1 cellular context compared by ENCODE assay signal in the genomic region with DNA sequence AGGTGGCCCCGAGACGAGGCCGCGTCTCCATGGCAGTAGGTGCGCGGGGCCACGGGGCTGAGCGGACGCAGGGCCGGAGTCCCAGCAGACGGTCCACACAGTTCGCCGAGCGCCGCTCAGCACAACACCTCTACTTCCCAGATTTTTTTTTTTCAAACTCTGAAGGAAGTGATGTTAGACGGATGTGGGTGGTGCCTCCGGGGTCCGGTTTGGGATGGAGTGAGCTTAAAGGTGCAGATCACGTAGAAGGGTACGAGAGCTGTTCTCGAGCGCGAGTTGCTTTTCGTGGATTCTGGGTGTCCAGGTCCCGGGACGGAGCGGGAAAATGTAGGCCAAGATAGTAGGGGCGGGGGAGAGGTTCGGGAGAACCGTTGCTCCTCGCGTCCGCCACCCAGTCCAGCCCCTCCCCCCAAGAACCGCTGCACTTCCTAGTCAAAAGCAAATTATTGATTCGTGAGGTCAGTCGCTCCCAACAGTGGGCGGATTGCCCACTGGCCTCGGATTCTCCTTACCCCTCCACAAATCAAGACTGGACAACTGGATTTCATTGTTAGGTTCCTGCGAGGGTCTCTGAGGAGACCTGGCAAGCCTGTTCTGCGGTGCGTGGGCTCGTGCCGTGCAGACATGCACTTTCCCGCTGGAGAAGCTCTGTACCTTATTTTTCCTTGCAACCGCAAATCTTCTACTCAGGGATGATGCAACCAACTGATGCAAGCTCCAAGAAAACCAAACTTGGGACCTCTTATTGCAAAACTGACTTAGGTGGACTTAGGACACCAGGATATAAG.
A peak's percentile ranks its signal among the peaks of the same experiment; 100 is the strongest.
TF ChIP-seq lines count a peak whose summit lies in the region.

Gene TXNDC12 (minus strand): TSS at position 126 of the 788 bp plus-strand sequence. CDS start 95 bp downstream, at position 31.

TF ChIP-seq in HepG2, 621 proteins besides CTCF, POLR2A, EP300 and RAD21 (continued from another document and continues in another):
- no peak for TF ChIP-seq RFX5 (IDR thresholded peaks at IDR 0.05; ENCODE audit: low read depth, low read length)
- TF ChIP-seq, protein P1, sequence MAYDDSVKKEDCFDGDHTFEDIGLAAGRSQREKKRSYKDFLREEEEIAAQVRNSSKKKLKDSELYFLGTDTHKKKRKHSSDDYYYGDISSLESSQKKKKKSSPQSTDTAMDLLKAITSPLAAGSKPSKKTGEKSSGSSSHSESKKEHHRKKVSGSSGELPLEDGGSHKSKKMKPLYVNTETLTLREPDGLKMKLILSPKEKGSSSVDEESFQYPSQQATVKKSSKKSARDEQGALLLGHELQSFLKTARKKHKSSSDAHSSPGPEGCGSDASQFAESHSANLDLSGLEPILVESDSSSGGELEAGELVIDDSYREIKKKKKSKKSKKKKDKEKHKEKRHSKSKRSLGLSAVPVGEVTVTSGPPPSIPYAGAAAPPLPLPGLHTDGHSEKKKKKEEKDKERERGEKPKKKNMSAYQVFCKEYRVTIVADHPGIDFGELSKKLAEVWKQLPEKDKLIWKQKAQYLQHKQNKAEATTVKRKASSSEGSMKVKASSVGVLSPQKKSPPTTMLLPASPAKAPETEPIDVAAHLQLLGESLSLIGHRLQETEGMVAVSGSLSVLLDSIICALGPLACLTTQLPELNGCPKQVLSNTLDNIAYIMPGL (CRISPR knock-in tag; IDR thresholded peaks at IDR 0.05; ENCODE audit: borderline replicate concordance in 1 of 2, low read depth in 1 of 2) = peak; percentile 61 to 80
- peak; percentile 82; the same call in 1 of the 2 replicates for TF ChIP-seq ZNF337 (CRISPR knock-in tag; IDR thresholded peaks at IDR 0.05; ENCODE audit: borderline replicate concordance, low read depth)
- no peak for TF ChIP-seq ZNF674 (CRISPR knock-in tag; IDR thresholded peaks at IDR 0.05; ENCODE audit: low read depth)
- peak; percentile 22; the same call in 1 of the 2 replicates for TF ChIP-seq FOSL2 (CRISPR knock-in tag; IDR thresholded peaks at IDR 0.05)
- no peak for TF ChIP-seq TAF15 (IDR thresholded peaks at IDR 0.05; ENCODE audit: low read depth, low read length, poor library complexity, severe bottlenecking)
- peak; percentile 17; the same call in 1 of the 2 replicates for TF ChIP-seq POGK (CRISPR knock-in tag; conservative IDR thresholded peaks at IDR 0.05)
- no peak for TF ChIP-seq TEAD2 (CRISPR knock-in tag; IDR thresholded peaks at IDR 0.05)
- TF ChIP-seq SNAPC4 (CRISPR knock-in tag; IDR thresholded peaks at IDR 0.05) = peak; percentile 27; the same call in 1 of the 2 replicates
- TF ChIP-seq ZNF503 (CRISPR knock-in tag; IDR thresholded peaks at IDR 0.05) = peak; percentile 39; the same call in 1 of the 2 replicates
- TF ChIP-seq, protein P2, sequence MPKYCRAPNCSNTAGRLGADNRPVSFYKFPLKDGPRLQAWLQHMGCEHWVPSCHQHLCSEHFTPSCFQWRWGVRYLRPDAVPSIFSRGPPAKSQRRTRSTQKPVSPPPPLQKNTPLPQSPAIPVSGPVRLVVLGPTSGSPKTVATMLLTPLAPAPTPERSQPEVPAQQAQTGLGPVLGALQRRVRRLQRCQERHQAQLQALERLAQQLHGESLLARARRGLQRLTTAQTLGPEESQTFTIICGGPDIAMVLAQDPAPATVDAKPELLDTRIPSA (CRISPR knock-in tag; IDR thresholded peaks at IDR 0.05; ENCODE audit: borderline replicate concordance) = no peak
- TF ChIP-seq MEIS1 (CRISPR knock-in tag; IDR thresholded peaks at IDR 0.05; ENCODE audit: borderline replicate concordance) = peak; percentile 49; the same call in 1 of the 2 replicates
- TF ChIP-seq ZNF550 (CRISPR knock-in tag; IDR thresholded peaks at IDR 0.05; ENCODE audit: borderline replicate concordance) = no peak
- TF ChIP-seq CHD4 (IDR thresholded peaks at IDR 0.05; ENCODE audit: borderline replicate concordance, low read length) = peak; percentile 11; the same call in 1 of the 2 replicates
- TF ChIP-seq CENPX (CRISPR knock-in tag; IDR thresholded peaks at IDR 0.05) = no peak
- peak; percentile 90 for TF ChIP-seq KMT2B (CRISPR knock-in tag; IDR thresholded peaks at IDR 0.05)
- no peak; the same call in 1 of the 2 replicates for TF ChIP-seq HIVEP1 (CRISPR knock-in tag; IDR thresholded peaks at IDR 0.05)
- TF ChIP-seq ZNF766 (CRISPR knock-in tag; IDR thresholded peaks at IDR 0.05; ENCODE audit: borderline replicate concordance) = no peak
- TF ChIP-seq, protein P3, sequence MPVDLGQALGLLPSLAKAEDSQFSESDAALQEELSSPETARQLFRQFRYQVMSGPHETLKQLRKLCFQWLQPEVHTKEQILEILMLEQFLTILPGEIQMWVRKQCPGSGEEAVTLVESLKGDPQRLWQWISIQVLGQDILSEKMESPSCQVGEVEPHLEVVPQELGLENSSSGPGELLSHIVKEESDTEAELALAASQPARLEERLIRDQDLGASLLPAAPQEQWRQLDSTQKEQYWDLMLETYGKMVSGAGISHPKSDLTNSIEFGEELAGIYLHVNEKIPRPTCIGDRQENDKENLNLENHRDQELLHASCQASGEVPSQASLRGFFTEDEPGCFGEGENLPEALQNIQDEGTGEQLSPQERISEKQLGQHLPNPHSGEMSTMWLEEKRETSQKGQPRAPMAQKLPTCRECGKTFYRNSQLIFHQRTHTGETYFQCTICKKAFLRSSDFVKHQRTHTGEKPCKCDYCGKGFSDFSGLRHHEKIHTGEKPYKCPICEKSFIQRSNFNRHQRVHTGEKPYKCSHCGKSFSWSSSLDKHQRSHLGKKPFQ (CRISPR knock-in tag; IDR thresholded peaks at IDR 0.05; ENCODE audit: insufficient replicate concordance) = peak; percentile 72
- TF ChIP-seq ZNF556 (CRISPR knock-in tag; IDR thresholded peaks at IDR 0.05; ENCODE audit: borderline replicate concordance) = peak; percentile 5; the same call in 1 of the 2 replicates
- TF ChIP-seq TIGD3 (CRISPR knock-in tag; IDR thresholded peaks at IDR 0.05; ENCODE audit: borderline replicate concordance) = no peak
- TF ChIP-seq, protein P4, sequence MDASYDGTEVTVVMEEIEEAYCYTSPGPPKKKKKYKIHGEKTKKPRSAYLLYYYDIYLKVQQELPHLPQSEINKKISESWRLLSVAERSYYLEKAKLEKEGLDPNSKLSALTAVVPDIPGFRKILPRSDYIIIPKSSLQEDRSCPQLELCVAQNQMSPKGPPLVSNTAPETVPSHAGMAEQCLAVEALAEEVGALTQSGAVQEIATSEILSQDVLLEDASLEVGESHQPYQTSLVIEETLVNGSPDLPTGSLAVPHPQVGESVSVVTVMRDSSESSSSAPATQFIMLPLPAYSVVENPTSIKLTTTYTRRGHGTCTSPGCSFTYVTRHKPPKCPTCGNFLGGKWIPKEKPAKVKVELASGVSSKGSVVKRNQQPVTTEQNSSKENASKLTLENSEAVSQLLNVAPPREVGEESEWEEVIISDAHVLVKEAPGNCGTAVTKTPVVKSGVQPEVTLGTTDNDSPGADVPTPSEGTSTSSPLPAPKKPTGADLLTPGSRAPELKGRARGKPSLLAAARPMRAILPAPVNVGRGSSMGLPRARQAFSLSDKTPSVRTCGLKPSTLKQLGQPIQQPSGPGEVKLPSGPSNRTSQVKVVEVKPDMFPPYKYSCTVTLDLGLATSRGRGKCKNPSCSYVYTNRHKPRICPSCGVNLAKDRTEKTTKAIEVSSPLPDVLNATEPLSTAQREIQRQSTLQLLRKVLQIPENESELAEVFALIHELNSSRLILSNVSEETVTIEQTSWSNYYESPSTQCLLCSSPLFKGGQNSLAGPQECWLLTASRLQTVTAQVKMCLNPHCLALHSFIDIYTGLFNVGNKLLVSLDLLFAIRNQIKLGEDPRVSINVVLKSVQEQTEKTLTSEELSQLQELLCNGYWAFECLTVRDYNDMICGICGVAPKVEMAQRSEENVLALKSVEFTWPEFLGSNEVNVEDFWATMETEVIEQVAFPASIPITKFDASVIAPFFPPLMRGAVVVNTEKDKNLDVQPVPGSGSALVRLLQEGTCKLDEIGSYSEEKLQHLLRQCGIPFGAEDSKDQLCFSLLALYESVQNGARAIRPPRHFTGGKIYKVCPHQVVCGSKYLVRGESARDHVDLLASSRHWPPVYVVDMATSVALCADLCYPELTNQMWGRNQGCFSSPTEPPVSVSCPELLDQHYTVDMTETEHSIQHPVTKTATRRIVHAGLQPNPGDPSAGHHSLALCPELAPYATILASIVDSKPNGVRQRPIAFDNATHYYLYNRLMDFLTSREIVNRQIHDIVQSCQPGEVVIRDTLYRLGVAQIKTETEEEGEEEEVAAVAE (CRISPR knock-in tag; IDR thresholded peaks at IDR 0.05; ENCODE audit: borderline replicate concordance) = 0 out of 2 replicates have a peak, but pooled peaks have one; percentile 13
- TF ChIP-seq MBD4 (IDR thresholded peaks at IDR 0.05; ENCODE audit: borderline replicate concordance, low read length) = no peak
